ENCODE assay signal across 1 cellular context in genomic region chr1:8207202-8207601, GRCh38.
TF ChIP-seq lines count a peak whose summit lies in the region.

No MANE protein-coding gene starts in this region.

TF ChIP-seq in H1, 55 proteins besides CTCF, POLR2A, EP300 and RAD21 (continued from another document):
- TF ChIP-seq NRF1 (IDR thresholded peaks at IDR 0.05; ENCODE audit: low read depth, low read length) (no peak), TEAD4 (IDR thresholded peaks at IDR 0.05; ENCODE audit: low read depth, low read length) (no peak), KDM1A (IDR thresholded peaks at IDR 0.05; ENCODE audit: borderline replicate concordance, low read length) (no peak), SP1 (IDR thresholded peaks at IDR 0.05; ENCODE audit: low read depth, low read length) (no peak), SIX5 (IDR thresholded peaks at IDR 0.05; ENCODE audit: low read depth, low read length) (no peak), TAF7 (optimal IDR thresholded peaks at IDR 0.05; ENCODE audit: borderline replicate concordance, low read depth, low read length) (no peak)
